1 cellular context compared by ENCODE assay signal in the genomic region with DNA sequence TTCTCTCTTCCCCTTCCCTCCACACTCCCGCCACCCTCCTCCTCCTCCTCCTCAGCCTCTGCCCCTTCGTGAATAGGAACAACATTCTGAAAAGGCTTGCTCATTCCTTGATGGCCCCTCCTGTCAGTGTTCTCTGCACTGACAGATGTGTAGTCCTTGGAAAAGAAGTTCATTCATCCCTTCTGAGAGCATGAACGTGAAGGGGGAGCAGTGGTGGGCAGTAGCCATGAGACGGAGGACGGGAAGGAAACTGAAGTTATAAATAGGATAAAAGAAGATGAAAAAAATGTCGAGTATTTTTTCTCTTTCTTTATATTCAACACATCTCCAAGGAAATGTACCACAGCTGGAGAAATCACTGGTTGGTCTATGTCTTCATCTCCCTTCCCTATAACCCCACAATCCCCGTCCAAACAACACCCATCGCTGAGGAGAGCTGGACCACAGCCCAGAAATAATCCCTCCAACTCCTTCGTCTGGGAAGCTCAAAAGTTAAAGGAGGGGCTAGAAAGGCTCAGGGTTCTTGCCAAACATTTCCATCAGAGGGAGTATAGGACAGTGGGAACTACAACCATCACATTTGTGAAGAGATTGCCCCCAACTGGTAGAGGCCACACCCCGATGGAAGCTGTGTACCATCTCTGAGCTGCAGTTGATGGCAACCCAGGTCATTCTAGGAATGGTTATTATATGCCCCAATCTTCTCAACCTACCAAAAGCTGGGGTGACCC.
TF ChIP-seq lines count a peak whose summit lies in the region.

No MANE protein-coding gene starts in this region.

TF ChIP-seq in WTC11, 78 proteins besides CTCF, POLR2A, EP300 and RAD21 (continued from another document):
- TF ChIP-seq ZNF396 (CRISPR knock-in tag; IDR thresholded peaks at IDR 0.05; ENCODE audit: borderline replicate concordance) = no peak
